ENCODE assay signal across 14 cellular contexts in the genomic region with DNA sequence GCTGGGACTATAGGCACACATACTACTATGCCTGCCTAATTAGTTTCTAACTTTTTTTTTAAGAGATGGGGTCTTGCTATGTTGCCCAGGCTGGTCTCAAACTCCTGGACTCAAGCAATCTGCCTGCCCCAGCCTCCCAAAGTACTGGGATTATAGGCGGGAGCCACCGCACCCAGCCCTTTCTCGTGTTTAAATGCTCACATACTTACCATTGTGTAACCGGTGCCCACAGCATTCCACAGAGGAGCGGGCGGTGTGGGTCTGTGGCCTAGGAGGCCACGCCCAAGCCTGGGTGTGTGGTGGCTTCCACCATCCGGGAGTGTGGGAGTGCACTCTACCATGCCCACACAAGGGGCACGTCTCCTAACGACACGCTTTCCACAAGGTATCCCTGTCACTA. TPM values are rescaled to one million over a fixed set of nuclear protein-coding genes. Genes with fewer than 3 reads are reported as not detected.
DNase-seq lines count a peak whose midpoint lies in the region; ATAC-seq and TF ChIP-seq lines count a peak whose summit lies in the region.
"Had no signal": no experiment of that assay in that cellular context is flagged by ENCODE, and none has a peak within 500 bp of the region (broad histone marks: within the 10 kb centered on the region; RNA-seq: fewer than 3 reads in every experiment).

No MANE protein-coding gene starts in this region.

- no peak for TF ChIP-seq EP300 in esophagus muscularis mucosa (IDR thresholded peaks at IDR 0.05)

- no peaks in the 10 kb centered on the region for H3K36me3 ChIP-seq in GM23248 (ENCODE audit: low read depth)
- peaks cover 78% of the 10 kb centered on the region for H3K36me3 ChIP-seq in SJSA1
- peaks cover 0 to 25% (median 9%) of the 10 kb centered on the region in 4 donors for H3K36me3 ChIP-seq in esophagus muscularis mucosa

- ATAC-seq in HG03521 (IDR thresholded peaks at IDR 0.05; ENCODE audit: unreplicated experiment) (no peak), left cardiac atrium (no peak)

- no peak overlapping the region for H3K4me2 ChIP-seq in GM23248 (ENCODE audit: unreplicated experiment)

- in situ Hi-C loops in GM23248 (cut with MboI) = no loop called here

- H3K9me3 ChIP-seq in GM23248 (ENCODE audit: low read depth) (no peaks in the 10 kb centered on the region), SJSA1 (replicated peaks) (no peaks in the 10 kb centered on the region), esophagus muscularis mucosa (no peaks in the 10 kb centered on the region)
- H3K9me3 ChIP-seq: SJCRH30 had no signal

- WGBS in GM23248 (ENCODE audit: low coverage in 1 of 2, low lambda C conversion rate in 2 of 2, missing lambda C conversion rate in 2 of 2), 2 experiments = 88% methylated on average over 11 of the region's 11 CpGs
- WGBS in esophagus muscularis mucosa = 92% methylated on average over 11 of the region's 11 CpGs

- H3K79me2 ChIP-seq in GM23248 (ENCODE audit: insufficient read depth) = peaks cover 93% of the 10 kb centered on the region

- H3K9ac ChIP-seq in GM23248 = no peak overlapping the region

- H4K20me1 ChIP-seq in GM23248 (ENCODE audit: insufficient read depth) = no peaks in the 10 kb centered on the region

- H2AFZ ChIP-seq in GM23248 = no peak overlapping the region

- intact Hi-C loops in esophagus muscularis mucosa (cut with DNase I) (no loop called here), left cardiac atrium (cut with DNase I) (no loop called here)

- H3K4me1 ChIP-seq in GM23248 (ENCODE audit: insufficient read depth) = no peaks in the 10 kb centered on the region
- peaks cover 10% of the 10 kb centered on the region for H3K4me1 ChIP-seq in SJSA1 (replicated peaks)
- no peaks in the 10 kb centered on the region for H3K4me1 ChIP-seq in esophagus muscularis mucosa

- H3K27me3 ChIP-seq in GM23248 (replicated peaks; ENCODE audit: insufficient read depth) (no peaks in the 10 kb centered on the region), SJSA1 (replicated peaks) (no peaks in the 10 kb centered on the region), esophagus muscularis mucosa (no peaks in the 10 kb centered on the region)
- H3K27me3 ChIP-seq: SJCRH30 had no signal

- no peaks in the 10 kb centered on the region for H3K9me2 ChIP-seq in GM23248 (ENCODE audit: insufficient read depth)

- H3K27ac ChIP-seq in GM23248 (no peak overlapping the region), SJSA1 (no peak overlapping the region), esophagus muscularis mucosa (replicated peaks in 1 of 4) (no peak overlapping the region)
- H3K27ac ChIP-seq: SJCRH30 had no signal

- H3F3A ChIP-seq in GM23248 (ENCODE audit: insufficient read depth) = no peaks in the 10 kb centered on the region

- TF ChIP-seq CTCF in foreskin fibroblast (IDR thresholded peaks at IDR 0.05; ENCODE audit: low read depth, low read length) (no peak), esophagus muscularis mucosa (IDR thresholded peaks at IDR 0.05) (no peak)

- DNase-seq in GM23248 (peak; percentile 20), SJSA1 (ENCODE audit: low read depth in 1 of 2, low spot score in 2 of 2) (peak; percentile 19 to 75), foreskin fibroblast (peak; percentile 44 to 61), NCI-H1092 treated with DMSO at 0.1 percent for 48 hours (lab: John Stamatoyannopoulos, UW) (no peak), esophagus muscularis mucosa (ENCODE audit: extremely low spot score) (no peak), left cardiac atrium (no peak)
- DNase-seq: C1 segment of cervical spinal cord, HFFc6, NCI-H1417, NCI-H2029, NCI-H2171, NCI-H774, SJCRH30 had no signal

- TF ChIP-seq POLR2A in esophagus muscularis mucosa (IDR thresholded peaks at IDR 0.05; ENCODE audit: low read depth) = no peak

- H3K4me3 ChIP-seq in GM23248 (no peak overlapping the region), SJSA1 (no peak overlapping the region), foreskin fibroblast (ENCODE audit: low read depth in 1 of 2, low read length in 2 of 2) (no peak overlapping the region), esophagus muscularis mucosa (no peak overlapping the region)
- H3K4me3 ChIP-seq: SJCRH30 had no signal

RNA-seq across cellular contexts. Expression of a gene that starts 7.7 kb away (rescaled TPM):
- 93.7 and 119 TPM in 2 replicates for total RNA-seq in GM23248 (2014; rRNA removed; shearing (Covaris generic))
- polyA plus RNA-seq in GM23248 (2016; fragmentation: Nextera tagmentation; extraction: Ambion mirVana) = 25.2 and 25.9 TPM in 2 replicates
- 275 and 316 TPM in 2 replicates for total RNA-seq in SJSA1 (2014; rRNA removed; shearing (Covaris generic))
- total RNA-seq in esophagus muscularis mucosa (10 to 100 TPM; 13.3 to 30.8 (median 19.3) TPM), left cardiac atrium (10 to 100 TPM; 19.5 to 20.6 TPM)

RNA-seq across cellular contexts. Expression of a gene that starts 21.6 kb away (rescaled TPM):
- total RNA-seq in GM23248 (2014; rRNA removed; shearing (Covaris generic)) = 56.4 and 57.6 TPM in 2 replicates
- 143 and 161 TPM in 2 replicates for polyA plus RNA-seq in GM23248 (2016; fragmentation: Nextera tagmentation; extraction: Ambion mirVana)
- 48.8 and 86.2 TPM in 2 replicates for total RNA-seq in SJSA1 (2014; rRNA removed; shearing (Covaris generic))
- total RNA-seq in esophagus muscularis mucosa (10 to 100 TPM; 16.2 to 37.7 (median 28.1) TPM), left cardiac atrium (10 to 100 TPM; 76.8 to 78.7 TPM)

RNA-seq across cellular contexts. Expression of a gene that starts 26.9 kb away (rescaled TPM):
- total RNA-seq in GM23248 (2014; rRNA removed; shearing (Covaris generic)) = 89.7 TPM in 2 replicates
- 95.0 and 96.1 TPM in 2 replicates for polyA plus RNA-seq in GM23248 (2016; fragmentation: Nextera tagmentation; extraction: Ambion mirVana)
- total RNA-seq in SJSA1 (2014; rRNA removed; shearing (Covaris generic)) = 112 and 132 TPM in 2 replicates
- total RNA-seq in esophagus muscularis mucosa = 100 to 1,000 TPM in 1 of 4 donors, 10 to 100 TPM in 3; 56.5 to 793 (median 90.5) TPM
- 100 to 1,000 TPM in 1 of 2 donors, 10 to 100 TPM in 1; 64.0 to 189 TPM for total RNA-seq in left cardiac atrium

Comparison
In these comparisons a context has a peak if more than half of its experiments do, and no peak if none do; other contexts are left out.
1. DNase-seq: peak in GM23248 (single experiment), SJSA1 (2 of 2) and foreskin fibroblast (2 of 2); none in NCI-H1092 treated with DMSO at 0.1 percent for 48 hours (single experiment), esophagus muscularis mucosa (single experiment) and left cardiac atrium (single experiment).